Comparison of ENCODE assay signal across 26 cellular contexts in genomic region chr20:57370316-57370715, GRCh38. TPM values are rescaled to one million over a fixed set of nuclear protein-coding genes. Genes with fewer than 3 reads are reported as not detected.
A peak's percentile ranks its signal among the peaks of the same experiment; 100 is the strongest.
DNase-seq lines count a peak whose midpoint lies in the region; ATAC-seq, FAIRE-seq and TF ChIP-seq lines count a peak whose summit lies in the region.
"Had no signal": no experiment of that assay in that cellular context is flagged by ENCODE, and none has a peak within 500 bp of the region (broad histone marks: within the 10 kb centered on the region; RNA-seq: fewer than 3 reads in every experiment).

No MANE protein-coding gene starts in this region.

- no peak for TF ChIP-seq CTCF in RWPE2 (IDR thresholded peaks at IDR 0.05; ENCODE audit: poor library complexity, severe bottlenecking)
- no peak for TF ChIP-seq CTCF in kidney (IDR thresholded peaks at IDR 0.05; ENCODE audit: borderline replicate concordance, extremely low read depth, insufficient read depth)
- TF ChIP-seq CTCF in mucosa of descending colon (IDR thresholded peaks at IDR 0.05): no peak

- peaks cover 4% of the 10 kb centered on the region for H3K4me1 ChIP-seq in CD4-positive, alpha-beta memory T cell (ENCODE audit: insufficient read depth, low read length)
- H3K4me1 ChIP-seq in RWPE2 (ENCODE audit: insufficient read depth, poor library complexity, severe bottlenecking) (no peaks in the 10 kb centered on the region), kidney (ENCODE audit: control insufficient read depth in 1 of 2, insufficient read depth in 1 of 2, low read depth in 1 of 2, low read length in 2 of 2) (no peaks in the 10 kb centered on the region), mucosa of descending colon (ENCODE audit: low read depth) (no peaks in the 10 kb centered on the region)
- H3K4me1 ChIP-seq: SJCRH30 had no signal

- H3K9ac ChIP-seq in kidney (ENCODE audit: low read length in 2 of 2): no peak overlapping the region

- ATAC-seq in RWPE2 (ENCODE audit: low read depth) (no peak), GM19452 (IDR thresholded peaks at IDR 0.05; ENCODE audit: unreplicated experiment) (no peak), mucosa of descending colon (no peak)
- ATAC-seq: HCT116, Right ventricle myocardium inferior had no signal

- H3K36me3 Mint-ChIP-seq in activated naive CD4-positive, alpha-beta T cell treated with anti-CD3 and anti-CD28 coated beads, Interleukin-2, amount 50 U/mL, for 24 hours: peaks cover 27% of the 10 kb centered on the region
- H3K36me3 Mint-ChIP-seq in CD4-positive, alpha-beta memory T cell: peaks cover 72 to 91% of the 10 kb centered on the region in 2 donors

- no peak overlapping the region for H3K4me3 ChIP-seq in CD4-positive, alpha-beta memory T cell (ENCODE audit: low read length in 2 of 2)
- H3K4me3 ChIP-seq in RWPE2 (ENCODE audit: severe bottlenecking) (no peak overlapping the region), kidney (ENCODE audit: low read length in 2 of 2) (no peak overlapping the region), mucosa of descending colon (no peak overlapping the region)
- H3K4me3 ChIP-seq: SJCRH30 had no signal

- no peaks in the 10 kb centered on the region for H3K9me3 ChIP-seq in CD4-positive, alpha-beta memory T cell (ENCODE audit: control insufficient read depth in 1 of 2, low read length in 2 of 2)
- H3K9me3 ChIP-seq in RWPE2 (ENCODE audit: severe bottlenecking): no peaks in the 10 kb centered on the region
- no peaks in the 10 kb centered on the region for H3K9me3 ChIP-seq in kidney (ENCODE audit: control insufficient read depth in 1 of 2, low read length in 2 of 2)
- H3K9me3 ChIP-seq in mucosa of descending colon: no peaks in the 10 kb centered on the region
- H3K9me3 ChIP-seq: SJCRH30 had no signal

- no peak overlapping the region for H3K4me3 Mint-ChIP-seq in activated naive CD4-positive, alpha-beta T cell treated with anti-CD3 and anti-CD28 coated beads, Interleukin-2, amount 50 U/mL, for 24 hours
- no peak overlapping the region for H3K4me3 Mint-ChIP-seq in CD4-positive, alpha-beta memory T cell
- H3K4me3 Mint-ChIP-seq: CD8-positive, alpha-beta memory T cell had no signal

- H3K27me3 ChIP-seq in CD4-positive, alpha-beta memory T cell (ENCODE audit: insufficient read depth, low read length): no peaks in the 10 kb centered on the region
- no peaks in the 10 kb centered on the region for H3K27me3 ChIP-seq in RWPE2 (ENCODE audit: insufficient read depth, poor library complexity, severe bottlenecking)
- H3K27me3 ChIP-seq: SJCRH30 had no signal

- H3K9me3 Mint-ChIP-seq in activated naive CD4-positive, alpha-beta T cell treated with anti-CD3 and anti-CD28 coated beads, Interleukin-2, amount 50 U/mL, for 24 hours: no peaks in the 10 kb centered on the region
- no peaks in the 10 kb centered on the region for H3K9me3 Mint-ChIP-seq in CD4-positive, alpha-beta memory T cell
- H3K9me3 Mint-ChIP-seq: CD8-positive, alpha-beta memory T cell had no signal

- H3K36me3 ChIP-seq in CD4-positive, alpha-beta memory T cell (ENCODE audit: insufficient read depth, low read length): peaks cover 86% of the 10 kb centered on the region
- peaks cover 99% of the 10 kb centered on the region for H3K36me3 ChIP-seq in RWPE2 (ENCODE audit: low read depth)
- H3K36me3 ChIP-seq in kidney (ENCODE audit: control insufficient read depth in 1 of 2, insufficient read depth in 2 of 2, low read length in 2 of 2): peaks cover 62 to 89% of the 10 kb centered on the region in 2 donors
- peaks cover 31% of the 10 kb centered on the region for H3K36me3 ChIP-seq in mucosa of descending colon (ENCODE audit: low read depth)

- no peak for FAIRE-seq in kidney (lab: Jason Lieb, UNC)
- FAIRE-seq: GM12892, RCC 7860 had no signal

- CTCF ChIA-PET in CD4-positive, alpha-beta memory T cell (lab: Charles Lee; ENCODE audit: partially characterized antibody): interaction anchor here (0.5 to 1.6 kb wide), 4 partner anchors 9 to 126 kb away, joined by 3 to 6 read pairs (median 4); no protein-coding TSS in a partner anchor

- peaks cover 19% of the 10 kb centered on the region for H3K4me1 Mint-ChIP-seq in activated naive CD4-positive, alpha-beta T cell treated with anti-CD3 and anti-CD28 coated beads, Interleukin-2, amount 50 U/mL, for 24 hours
- peaks cover 6 to 31% (median 11%) of the 10 kb centered on the region in 4 donors for H3K4me1 Mint-ChIP-seq in CD4-positive, alpha-beta memory T cell

- no peak for DNase-seq in activated naive CD4-positive, alpha-beta T cell treated with Interleukin-2 at 50 U/mL for 16 hours
- DNase-seq in CD4-positive, alpha-beta memory T cell: no peak
- DNase-seq in RWPE2 (ENCODE audit: low spot score): peak; percentile 74
- DNase-seq in kidney: peak; percentile 19
- DNase-seq in RKO (ENCODE audit: low spot score): no peak
- no peak for DNase-seq in mucosa of descending colon
- DNase-seq: C1 segment of cervical spinal cord; CD8-positive, alpha-beta memory T cell; DMS 273 treated with DMSO at 0.1 percent for 48 hours; DMS79 treated with DMSO at 0.1 percent for 48 hours; GF-D8; NCI-H1092 treated with DMSO at 0.1 percent for 48 hours; NCI-H1436 treated with DMSO at 0.1 percent for 48 hours; NCI-H1930; NCI-H446; NCI-H524 treated with DMSO at 0.1 percent for 48 hours; NCI-H774; SJCRH30 had no signal

- POLR2A ChIA-PET in CD4-positive, alpha-beta memory T cell (lab: Charles Lee; ENCODE audit: partially characterized antibody): no interaction called here

- intact Hi-C loops in CD4-positive, alpha-beta memory T cell (cut with micrococcal nuclease): no loop called here
- intact Hi-C loops in kidney (cut with DNase I): no loop called here
- intact Hi-C loops in mucosa of descending colon (cut with DNase I, micrococcal nuclease): loop anchor here in 1 of 2 donors (10.0 kb wide), 1 partner anchor 224 kb away; no protein-coding TSS in a partner anchor

- H3K27ac Mint-ChIP-seq in activated naive CD4-positive, alpha-beta T cell treated with anti-CD3 and anti-CD28 coated beads, Interleukin-2, amount 50 U/mL, for 24 hours: peak overlapping the region; percentile 44
- H3K27ac Mint-ChIP-seq in CD4-positive, alpha-beta memory T cell: peak overlapping the region in 5 of 7 donors; percentile 8 to 48 (median 16)

- no peaks in the 10 kb centered on the region for H3K27me3 Mint-ChIP-seq in activated naive CD4-positive, alpha-beta T cell treated with anti-CD3 and anti-CD28 coated beads, Interleukin-2, amount 50 U/mL, for 24 hours
- H3K27me3 Mint-ChIP-seq in CD4-positive, alpha-beta memory T cell: no peaks in the 10 kb centered on the region
- H3K27me3 Mint-ChIP-seq: CD8-positive, alpha-beta memory T cell had no signal

- H3K27ac ChIP-seq in CD4-positive, alpha-beta memory T cell (ENCODE audit: low read depth, low read length): no peak overlapping the region
- no peak overlapping the region for H3K27ac ChIP-seq in RWPE2 (ENCODE audit: poor library complexity, severe bottlenecking)
- no peak overlapping the region for H3K27ac ChIP-seq in kidney (ENCODE audit: low read depth in 2 of 2, low read length in 2 of 2)
- H3K27ac ChIP-seq: SJCRH30 had no signal

RNA-seq across cellular contexts. Expression of gene RAE1, which starts 19.3 kb away (rescaled TPM):
- total RNA-seq in CD4-positive, alpha-beta memory T cell: 10 to 100 TPM; 30.9 to 33.8 TPM
- polyA plus RNA-seq in CD4-positive, alpha-beta memory T cell: 10 to 100 TPM; 31.7 to 43.9 TPM
- total RNA-seq in kidney: 19.5 TPM
- 26.3 TPM for polyA plus RNA-seq in kidney (ENCODE audit: insufficient read depth, low read depth, low replicate concordance)
- 10 to 100 TPM; 17.6 to 21.0 (median 19.9) TPM for total RNA-seq in mucosa of descending colon

RNA-seq across cellular contexts. Expression of gene RBM38, which starts 20.9 kb away (rescaled TPM):
- 10 to 100 TPM; 76.0 to 79.6 TPM for total RNA-seq in CD4-positive, alpha-beta memory T cell
- polyA plus RNA-seq in CD4-positive, alpha-beta memory T cell: 10 to 100 TPM; 33.1 to 97.8 TPM
- total RNA-seq in kidney (16.8 TPM), mucosa of descending colon (10 to 100 TPM; 29.5 to 85.5 (median 36.8) TPM)
- 18.0 TPM for polyA plus RNA-seq in kidney (ENCODE audit: insufficient read depth, low read depth, low replicate concordance)

RNA-seq across cellular contexts. Expression of gene SPO11, which starts 40.7 kb away (rescaled TPM):
- not detected for total RNA-seq in CD4-positive, alpha-beta memory T cell
- polyA plus RNA-seq in CD4-positive, alpha-beta memory T cell: not detected
- total RNA-seq in kidney (not detected), mucosa of descending colon (not detected)
- not detected for polyA plus RNA-seq in kidney (ENCODE audit: insufficient read depth, low read depth, low replicate concordance)
- total RNA-seq: A673; CD8-positive, alpha-beta memory T cell; H4; Right ventricle myocardium inferior; SJCRH30 had no signal
- polyA plus RNA-seq: CD8-positive, alpha-beta memory T cell had no signal

Comparison
In these comparisons a context has a peak if more than half of its experiments do, and no peak if none do; other contexts are left out.
1. DNase-seq: peak in RWPE2 (single experiment) and kidney (single experiment); none in activated naive CD4-positive, alpha-beta T cell treated with Interleukin-2 at 50 U/mL for 16 hours (single experiment), CD4-positive, alpha-beta memory T cell (0 of 5), RKO (single experiment) and mucosa of descending colon (0 of 3).